1 cellular context compared by ENCODE assay signal in the genomic region with DNA sequence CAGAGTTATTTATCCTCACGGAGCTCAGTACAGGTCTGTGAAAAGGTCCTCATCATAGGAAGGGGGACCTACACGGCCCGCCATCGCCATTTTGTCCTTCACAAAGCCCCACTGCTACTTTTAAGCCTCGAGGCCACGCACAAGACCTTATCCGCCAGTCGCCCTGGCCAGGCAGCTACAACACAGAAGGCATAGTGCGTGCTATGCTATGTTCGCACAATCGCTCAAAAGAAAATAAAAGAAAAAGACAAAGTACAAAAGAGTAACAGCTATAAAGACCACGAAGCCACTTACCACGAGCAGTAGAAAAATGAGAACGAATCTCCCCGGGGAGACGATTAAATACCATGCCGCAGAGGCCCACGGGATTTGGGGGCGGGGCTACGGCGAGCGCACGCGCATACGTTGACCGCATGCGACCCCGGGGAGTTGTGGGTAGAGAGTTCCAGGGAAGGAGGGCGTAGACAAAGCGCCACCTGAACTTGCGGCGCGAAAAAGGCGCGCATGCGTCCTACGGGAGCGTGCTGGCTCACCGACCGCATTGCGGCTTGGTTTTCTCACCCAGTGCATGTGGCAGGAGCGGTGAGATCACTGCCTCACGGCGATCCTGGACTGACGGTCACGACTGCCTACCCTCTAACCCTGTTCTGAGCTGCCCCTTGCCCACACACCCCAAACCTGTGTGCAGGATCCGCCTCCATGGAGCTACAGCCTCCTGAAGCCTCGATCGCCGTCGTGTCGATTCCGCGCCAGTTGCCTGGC.
TF ChIP-seq lines count a peak whose summit lies in the region.

No MANE protein-coding gene starts in this region.

TF ChIP-seq in GM23338, 12 proteins besides CTCF, POLR2A, EP300 and RAD21 (continued from another document):
- TF ChIP-seq, protein P1, sequence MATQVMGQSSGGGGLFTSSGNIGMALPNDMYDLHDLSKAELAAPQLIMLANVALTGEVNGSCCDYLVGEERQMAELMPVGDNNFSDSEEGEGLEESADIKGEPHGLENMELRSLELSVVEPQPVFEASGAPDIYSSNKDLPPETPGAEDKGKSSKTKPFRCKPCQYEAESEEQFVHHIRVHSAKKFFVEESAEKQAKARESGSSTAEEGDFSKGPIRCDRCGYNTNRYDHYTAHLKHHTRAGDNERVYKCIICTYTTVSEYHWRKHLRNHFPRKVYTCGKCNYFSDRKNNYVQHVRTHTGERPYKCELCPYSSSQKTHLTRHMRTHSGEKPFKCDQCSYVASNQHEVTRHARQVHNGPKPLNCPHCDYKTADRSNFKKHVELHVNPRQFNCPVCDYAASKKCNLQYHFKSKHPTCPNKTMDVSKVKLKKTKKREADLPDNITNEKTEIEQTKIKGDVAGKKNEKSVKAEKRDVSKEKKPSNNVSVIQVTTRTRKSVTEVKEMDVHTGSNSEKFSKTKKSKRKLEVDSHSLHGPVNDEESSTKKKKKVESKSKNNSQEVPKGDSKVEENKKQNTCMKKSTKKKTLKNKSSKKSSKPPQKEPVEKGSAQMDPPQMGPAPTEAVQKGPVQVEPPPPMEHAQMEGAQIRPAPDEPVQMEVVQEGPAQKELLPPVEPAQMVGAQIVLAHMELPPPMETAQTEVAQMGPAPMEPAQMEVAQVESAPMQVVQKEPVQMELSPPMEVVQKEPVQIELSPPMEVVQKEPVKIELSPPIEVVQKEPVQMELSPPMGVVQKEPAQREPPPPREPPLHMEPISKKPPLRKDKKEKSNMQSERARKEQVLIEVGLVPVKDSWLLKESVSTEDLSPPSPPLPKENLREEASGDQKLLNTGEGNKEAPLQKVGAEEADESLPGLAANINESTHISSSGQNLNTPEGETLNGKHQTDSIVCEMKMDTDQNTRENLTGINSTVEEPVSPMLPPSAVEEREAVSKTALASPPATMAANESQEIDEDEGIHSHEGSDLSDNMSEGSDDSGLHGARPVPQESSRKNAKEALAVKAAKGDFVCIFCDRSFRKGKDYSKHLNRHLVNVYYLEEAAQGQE (IDR thresholded peaks at IDR 0.05; ENCODE audit: unreplicated experiment): no peak
- TF ChIP-seq CREB1 (CRISPR knock-in tag; IDR thresholded peaks at IDR 0.05; ENCODE audit: low read depth) (peak; percentile 79), ZNF114 (CRISPR knock-in tag; IDR thresholded peaks at IDR 0.05) (no peak), POLR2AphosphoS5 (IDR thresholded peaks at IDR 0.05; ENCODE audit: low read depth) (peak; percentile 100), NANOG (IDR thresholded peaks at IDR 0.05; ENCODE audit: borderline replicate concordance) (no peak), EZH2phosphoT487 (IDR thresholded peaks at IDR 0.05; ENCODE audit: unreplicated experiment) (no peak)
- TF ChIP-seq, protein P2, sequence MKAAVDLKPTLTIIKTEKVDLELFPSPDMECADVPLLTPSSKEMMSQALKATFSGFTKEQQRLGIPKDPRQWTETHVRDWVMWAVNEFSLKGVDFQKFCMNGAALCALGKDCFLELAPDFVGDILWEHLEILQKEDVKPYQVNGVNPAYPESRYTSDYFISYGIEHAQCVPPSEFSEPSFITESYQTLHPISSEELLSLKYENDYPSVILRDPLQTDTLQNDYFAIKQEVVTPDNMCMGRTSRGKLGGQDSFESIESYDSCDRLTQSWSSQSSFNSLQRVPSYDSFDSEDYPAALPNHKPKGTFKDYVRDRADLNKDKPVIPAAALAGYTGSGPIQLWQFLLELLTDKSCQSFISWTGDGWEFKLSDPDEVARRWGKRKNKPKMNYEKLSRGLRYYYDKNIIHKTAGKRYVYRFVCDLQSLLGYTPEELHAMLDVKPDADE (IDR thresholded peaks at IDR 0.05): peak; percentile 32
- TF ChIP-seq, protein P3, sequence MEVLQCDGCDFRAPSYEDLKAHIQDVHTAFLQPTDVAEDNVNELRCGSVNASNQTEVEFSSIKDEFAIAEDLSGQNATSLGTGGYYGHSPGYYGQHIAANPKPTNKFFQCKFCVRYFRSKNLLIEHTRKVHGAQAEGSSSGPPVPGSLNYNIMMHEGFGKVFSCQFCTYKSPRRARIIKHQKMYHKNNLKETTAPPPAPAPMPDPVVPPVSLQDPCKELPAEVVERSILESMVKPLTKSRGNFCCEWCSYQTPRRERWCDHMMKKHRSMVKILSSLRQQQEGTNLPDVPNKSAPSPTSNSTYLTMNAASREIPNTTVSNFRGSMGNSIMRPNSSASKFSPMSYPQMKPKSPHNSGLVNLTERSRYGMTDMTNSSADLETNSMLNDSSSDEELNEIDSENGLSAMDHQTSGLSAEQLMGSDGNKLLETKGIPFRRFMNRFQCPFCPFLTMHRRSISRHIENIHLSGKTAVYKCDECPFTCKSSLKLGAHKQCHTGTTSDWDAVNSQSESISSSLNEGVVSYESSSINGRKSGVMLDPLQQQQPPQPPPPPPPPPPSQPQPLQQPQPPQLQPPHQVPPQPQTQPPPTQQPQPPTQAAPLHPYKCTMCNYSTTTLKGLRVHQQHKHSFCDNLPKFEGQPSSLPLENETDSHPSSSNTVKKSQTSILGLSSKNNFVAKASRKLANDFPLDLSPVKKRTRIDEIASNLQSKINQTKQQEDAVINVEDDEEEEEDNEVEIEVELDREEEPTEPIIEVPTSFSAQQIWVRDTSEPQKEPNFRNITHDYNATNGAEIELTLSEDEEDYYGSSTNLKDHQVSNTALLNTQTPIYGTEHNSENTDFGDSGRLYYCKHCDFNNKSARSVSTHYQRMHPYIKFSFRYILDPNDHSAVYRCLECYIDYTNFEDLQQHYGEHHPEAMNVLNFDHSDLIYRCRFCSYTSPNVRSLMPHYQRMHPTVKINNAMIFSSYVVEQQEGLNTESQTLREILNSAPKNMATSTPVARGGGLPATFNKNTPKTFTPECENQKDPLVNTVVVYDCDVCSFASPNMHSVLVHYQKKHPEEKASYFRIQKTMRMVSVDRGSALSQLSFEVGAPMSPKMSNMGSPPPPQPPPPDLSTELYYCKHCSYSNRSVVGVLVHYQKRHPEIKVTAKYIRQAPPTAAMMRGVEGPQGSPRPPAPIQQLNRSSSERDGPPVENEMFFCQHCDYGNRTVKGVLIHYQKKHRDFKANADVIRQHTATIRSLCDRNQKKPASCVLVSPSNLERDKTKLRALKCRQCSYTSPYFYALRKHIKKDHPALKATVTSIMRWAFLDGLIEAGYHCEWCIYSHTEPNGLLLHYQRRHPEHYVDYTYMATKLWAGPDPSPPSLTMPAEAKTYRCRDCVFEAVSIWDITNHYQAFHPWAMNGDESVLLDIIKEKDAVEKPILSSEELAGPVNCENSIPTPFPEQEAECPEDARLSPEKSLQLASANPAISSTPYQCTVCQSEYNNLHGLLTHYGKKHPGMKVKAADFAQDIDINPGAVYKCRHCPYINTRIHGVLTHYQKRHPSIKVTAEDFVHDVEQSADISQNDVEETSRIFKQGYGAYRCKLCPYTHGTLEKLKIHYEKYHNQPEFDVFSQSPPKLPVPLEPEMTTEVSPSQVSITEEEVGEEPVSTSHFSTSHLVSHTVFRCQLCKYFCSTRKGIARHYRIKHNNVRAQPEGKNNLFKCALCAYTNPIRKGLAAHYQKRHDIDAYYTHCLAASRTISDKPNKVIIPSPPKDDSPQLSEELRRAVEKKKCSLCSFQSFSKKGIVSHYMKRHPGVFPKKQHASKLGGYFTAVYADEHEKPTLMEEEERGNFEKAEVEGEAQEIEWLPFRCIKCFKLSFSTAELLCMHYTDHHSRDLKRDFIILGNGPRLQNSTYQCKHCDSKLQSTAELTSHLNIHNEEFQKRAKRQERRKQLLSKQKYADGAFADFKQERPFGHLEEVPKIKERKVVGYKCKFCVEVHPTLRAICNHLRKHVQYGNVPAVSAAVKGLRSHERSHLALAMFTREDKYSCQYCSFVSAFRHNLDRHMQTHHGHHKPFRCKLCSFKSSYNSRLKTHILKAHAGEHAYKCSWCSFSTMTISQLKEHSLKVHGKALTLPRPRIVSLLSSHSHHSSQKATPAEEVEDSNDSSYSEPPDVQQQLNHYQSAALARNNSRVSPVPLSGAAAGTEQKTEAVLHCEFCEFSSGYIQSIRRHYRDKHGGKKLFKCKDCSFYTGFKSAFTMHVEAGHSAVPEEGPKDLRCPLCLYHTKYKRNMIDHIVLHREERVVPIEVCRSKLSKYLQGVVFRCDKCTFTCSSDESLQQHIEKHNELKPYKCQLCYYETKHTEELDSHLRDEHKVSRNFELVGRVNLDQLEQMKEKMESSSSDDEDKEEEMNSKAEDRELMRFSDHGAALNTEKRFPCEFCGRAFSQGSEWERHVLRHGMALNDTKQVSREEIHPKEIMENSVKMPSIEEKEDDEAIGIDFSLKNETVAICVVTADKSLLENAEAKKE (CRISPR knock-in tag; IDR thresholded peaks at IDR 0.05): no peak
